Comparison of ENCODE assay signal across 11 cellular contexts in genomic region chr5:139708434-139708849, GRCh38.
DNase-seq lines count a peak whose midpoint lies in the region; ATAC-seq and TF ChIP-seq lines count a peak whose summit lies in the region.
"Had no signal": no experiment of that assay in that cellular context is flagged by ENCODE, and none has a peak within 500 bp of the region (broad histone marks: within the 10 kb centered on the region; RNA-seq: fewer than 3 reads in every experiment).

No MANE protein-coding gene starts in this region.

- H2BK5ac ChIP-seq in mesenchymal stem cell (ENCODE audit: low read depth, low read length, poor library complexity, severe bottlenecking) = no peak overlapping the region

- H3K9me3 ChIP-seq in T-helper 17 cell (ENCODE audit: control insufficient read depth, low read length, poor library complexity, severe bottlenecking) (no peaks in the 10 kb centered on the region), mesenchymal stem cell (ENCODE audit: control insufficient read depth, low read length) (no peaks in the 10 kb centered on the region), tibial artery (no peaks in the 10 kb centered on the region), PC-3 (ENCODE audit: low read length) (no peaks in the 10 kb centered on the region)
- H3K9me3 ChIP-seq: A549 had no signal

- peaks cover 0 to 4% of the 10 kb centered on the region in 2 experiments for H3K27me3 ChIP-seq in mesenchymal stem cell (ENCODE audit: control insufficient read depth in 1 of 2, insufficient read depth in 1 of 2, low read length in 2 of 2)
- no peaks in the 10 kb centered on the region for H3K27me3 ChIP-seq in tibial artery
- 0 out of 2 replicates have a peak, but pooled peaks cover 5% of the 10 kb centered on the region for H3K27me3 ChIP-seq in PC-3 (ENCODE audit: low read length)

- no peak overlapping the region for H3K23ac ChIP-seq in mesenchymal stem cell (ENCODE audit: low read length in 2 of 2)

- peak overlapping the region; percentile 85 for H2BK15ac ChIP-seq in mesenchymal stem cell (ENCODE audit: low read depth, poor library complexity, severe bottlenecking)

- peak overlapping the region; percentile 57 to 76 for H3K4ac ChIP-seq in mesenchymal stem cell (ENCODE audit: low read depth in 1 of 2, low read length in 2 of 2)

- peak overlapping the region; percentile 12 for H3K27ac Mint-ChIP-seq in activated naive CD4-positive, alpha-beta T cell treated with anti-CD3 and anti-CD28 coated beads, Interleukin-2, amount 50 U/mL, for 24 hours
- no peak overlapping the region for H3K27ac Mint-ChIP-seq in activated naive CD4-positive, alpha-beta T cell treated with anti-CD3 and anti-CD28 coated beads, Interleukin-2, amount 10 ng/mL, durations not matched to agents 7 days and 5 days
- H3K27ac Mint-ChIP-seq in T-helper 17 cell = peak overlapping the region; percentile 21
- H3K27ac Mint-ChIP-seq: stimulated activated naive CD8-positive, alpha-beta T cell treated with anti-CD3 and anti-CD28 coated beads, Interleukin-15, amount 100 ng/mL, for 72 hours had no signal

- H3K4me3 ChIP-seq in mesenchymal stem cell (ENCODE audit: insufficient read depth in 1 of 2, low read depth in 1 of 2, low read length in 2 of 2) (no peak overlapping the region), tibial artery (no peak overlapping the region), PC-3 (ENCODE audit: low read length) (no peak overlapping the region)
- H3K4me3 ChIP-seq: A549 had no signal

- no peaks in the 10 kb centered on the region for H3K9me2 ChIP-seq in PC-3 (replicated peaks; ENCODE audit: low read length)

- no peak for DNase-seq in activated naive CD4-positive, alpha-beta T cell treated with anti-CD3 and anti-CD28 coated beads, Interleukin-2, amount 10 ng/mL, durations not matched to agents 7 days and 5 days
- no peak for DNase-seq in T-helper 17 cell
- DNase-seq in mesenchymal stem cell = no peak
- DNase-seq in tibial artery = no peak
- no peak for DNase-seq in activated T-cell treated with anti-CD3 and anti-CD28 coated beads, Interleukin-2, amount 50 U/mL, for 1 hour
- DNase-seq in central memory CD4-positive, alpha-beta T cell = no peak
- DNase-seq in PC-3 = no peak
- DNase-seq: activated CD8-positive, alpha-beta T cell treated with anti-CD3 and anti-CD28 coated beads for 36 hours; stimulated activated naive CD8-positive, alpha-beta T cell treated with anti-CD3 and anti-CD28 coated beads, Interleukin-15, amount 100 ng/mL, for 72 hours had no signal

- peak overlapping the region; percentile 71 for H3K27ac ChIP-seq in mesenchymal stem cell (ENCODE audit: low read length, poor library complexity, severe bottlenecking)
- H3K27ac ChIP-seq in tibial artery = peak overlapping the region; percentile 75 to 81
- H3K27ac ChIP-seq in PC-3 (ENCODE audit: low read length) = no peak overlapping the region

- H3F3A ChIP-seq in PC-3 (ENCODE audit: low read length, unreplicated experiment) = no peaks in the 10 kb centered on the region

- ATAC-seq in T-helper 17 cell = no peak
- no peak for ATAC-seq in PC-3
- ATAC-seq: activated CD8-positive, alpha-beta T cell treated with anti-CD3 and anti-CD28 coated beads for 36 hours had no signal

- H2BK120ac ChIP-seq in mesenchymal stem cell (ENCODE audit: low read depth, low read length) = no peak overlapping the region

- CTCF ChIA-PET in activated naive CD4-positive, alpha-beta T cell treated with anti-CD3 and anti-CD28 coated beads, Interleukin-2, amount 10 ng/mL, durations not matched to agents 7 days and 5 days (lab: Charles Lee) = interaction anchor here (1.6 kb wide), 2 partner anchors 18 to 70 kb away, joined by 3 to 6 read pairs; no protein-coding TSS in a partner anchor
- CTCF ChIA-PET in PC-3 (lab: Charles Lee) = no interaction called here

- H3K18ac ChIP-seq in mesenchymal stem cell (ENCODE audit: low read depth in 1 of 2, low read length in 2 of 2) = peak overlapping the region; percentile 86 to 90

- no peaks in the 10 kb centered on the region for H3K79me1 ChIP-seq in mesenchymal stem cell (replicated peaks; ENCODE audit: low read length, poor library complexity, severe bottlenecking)

- H3K36me3 ChIP-seq in mesenchymal stem cell (ENCODE audit: control insufficient read depth in 1 of 2, insufficient read depth in 2 of 2, low read depth in 1 of 2, low read length in 2 of 2) (no peaks in the 10 kb centered on the region), tibial artery (no peaks in the 10 kb centered on the region), PC-3 (ENCODE audit: low read depth, low read length) (no peaks in the 10 kb centered on the region)

- 36% methylated on average over 3 of the region's 3 CpGs for WGBS in mesenchymal stem cell

- H4K8ac ChIP-seq in mesenchymal stem cell (ENCODE audit: low read length) = peak overlapping the region; percentile 82

- peak overlapping the region; percentile 72 for H2AK5ac ChIP-seq in mesenchymal stem cell (ENCODE audit: low read length, severe bottlenecking)

- H4K91ac ChIP-seq in mesenchymal stem cell (ENCODE audit: low read length) = peak overlapping the region; percentile 87

- BruUV-seq in PC-3 (replicated peaks; lab: Mats Ljungman, UMichigan) = no TSS peak

- no peaks in the 10 kb centered on the region for H3K79me2 ChIP-seq in PC-3 (ENCODE audit: low read length)

- no peak overlapping the region for H3K4me2 ChIP-seq in mesenchymal stem cell (ENCODE audit: low read length, poor library complexity, severe bottlenecking)
- H3K4me2 ChIP-seq in PC-3 (ENCODE audit: low read length) = no peak overlapping the region

- peaks cover 46% of the 10 kb centered on the region for H3K4me1 ChIP-seq in mesenchymal stem cell (ENCODE audit: control insufficient read depth, insufficient read depth, low read depth, low read length)
- H3K4me1 ChIP-seq in tibial artery = peaks cover 0 to 42% (median 37%) of the 10 kb centered on the region in 4 donors
- H3K4me1 ChIP-seq in PC-3 (ENCODE audit: insufficient read depth, low read length) = no peaks in the 10 kb centered on the region; the same call in 1 of the 2 replicates

- peaks cover 38% of the 10 kb centered on the region for H3K4me1 Mint-ChIP-seq in activated naive CD4-positive, alpha-beta T cell treated with anti-CD3 and anti-CD28 coated beads, Interleukin-2, amount 50 U/mL, for 24 hours
- H3K4me1 Mint-ChIP-seq in activated naive CD4-positive, alpha-beta T cell treated with anti-CD3 and anti-CD28 coated beads, Interleukin-2, amount 10 ng/mL, durations not matched to agents 7 days and 5 days = peaks cover 16% of the 10 kb centered on the region
- H3K4me1 Mint-ChIP-seq in T-helper 17 cell = peaks cover 25% of the 10 kb centered on the region

- H2AFZ ChIP-seq in mesenchymal stem cell (ENCODE audit: low read depth, low read length) (no peak overlapping the region), PC-3 (ENCODE audit: low read length) (no peak overlapping the region)

- H4K20me1 ChIP-seq in PC-3 (ENCODE audit: low read length) = no peaks in the 10 kb centered on the region

- H3K14ac ChIP-seq in mesenchymal stem cell (ENCODE audit: low read length in 2 of 2) = no peak overlapping the region

- H3K27me3 Mint-ChIP-seq in activated naive CD4-positive, alpha-beta T cell treated with anti-CD3 and anti-CD28 coated beads, Interleukin-2, amount 50 U/mL, for 24 hours = peaks cover 1% of the 10 kb centered on the region
- peaks cover 87% of the 10 kb centered on the region for H3K27me3 Mint-ChIP-seq in activated naive CD4-positive, alpha-beta T cell treated with anti-CD3 and anti-CD28 coated beads, Interleukin-2, amount 10 ng/mL, durations not matched to agents 7 days and 5 days
- peaks cover 23% of the 10 kb centered on the region for H3K27me3 Mint-ChIP-seq in T-helper 17 cell
- H3K27me3 Mint-ChIP-seq: activated CD8-positive, alpha-beta T cell treated with anti-CD3 and anti-CD28 coated beads for 36 hours; stimulated activated naive CD8-positive, alpha-beta T cell treated with anti-CD3 and anti-CD28 coated beads, Interleukin-15, amount 100 ng/mL, for 72 hours had no signal

- peak overlapping the region; percentile 69 to 73 for H2BK12ac ChIP-seq in mesenchymal stem cell (ENCODE audit: low read length in 2 of 2)

- H3K36me3 Mint-ChIP-seq in activated naive CD4-positive, alpha-beta T cell treated with anti-CD3 and anti-CD28 coated beads, Interleukin-2, amount 50 U/mL, for 24 hours = no peaks in the 10 kb centered on the region
- H3K36me3 Mint-ChIP-seq in activated naive CD4-positive, alpha-beta T cell treated with anti-CD3 and anti-CD28 coated beads, Interleukin-2, amount 10 ng/mL, durations not matched to agents 7 days and 5 days = no peaks in the 10 kb centered on the region
- H3K36me3 Mint-ChIP-seq in T-helper 17 cell (ENCODE audit: low read depth) = no peaks in the 10 kb centered on the region

- H3K4me3 Mint-ChIP-seq in activated naive CD4-positive, alpha-beta T cell treated with anti-CD3 and anti-CD28 coated beads, Interleukin-2, amount 50 U/mL, for 24 hours = no peak overlapping the region
- H3K4me3 Mint-ChIP-seq in activated naive CD4-positive, alpha-beta T cell treated with anti-CD3 and anti-CD28 coated beads, Interleukin-2, amount 10 ng/mL, durations not matched to agents 7 days and 5 days = no peak overlapping the region
- H3K4me3 Mint-ChIP-seq in T-helper 17 cell = no peak overlapping the region
- H3K4me3 Mint-ChIP-seq: activated CD8-positive, alpha-beta T cell treated with anti-CD3 and anti-CD28 coated beads for 36 hours had no signal

- intact Hi-C loops in tibial artery (cut with DNase I; ENCODE audit: low total_unique reads) (loop anchor here (10.0 kb wide), 1 partner anchor 514 kb away; the partner anchor contains the start of gene SIL1), PC-3 (cut with micrococcal nuclease) (no loop called here)

- POLR2A ChIA-PET in PC-3 (lab: Charles Lee; ENCODE audit: unreplicated experiment) = no interaction called here

- no peak for TF ChIP-seq CTCF in tibial artery (IDR thresholded peaks at IDR 0.05)
- no peak for TF ChIP-seq CTCF in PC-3 (conservative IDR thresholded peaks at IDR 0.05; ENCODE audit: low read depth, low read length)

- no peaks in the 10 kb centered on the region for H3K9me3 Mint-ChIP-seq in activated naive CD4-positive, alpha-beta T cell treated with anti-CD3 and anti-CD28 coated beads, Interleukin-2, amount 50 U/mL, for 24 hours
- H3K9me3 Mint-ChIP-seq in activated naive CD4-positive, alpha-beta T cell treated with anti-CD3 and anti-CD28 coated beads, Interleukin-2, amount 10 ng/mL, durations not matched to agents 7 days and 5 days = no peaks in the 10 kb centered on the region
- H3K9me3 Mint-ChIP-seq: activated CD8-positive, alpha-beta T cell treated with anti-CD3 and anti-CD28 coated beads for 36 hours; stimulated activated naive CD8-positive, alpha-beta T cell treated with anti-CD3 and anti-CD28 coated beads, Interleukin-15, amount 100 ng/mL, for 72 hours had no signal

- H3K9ac ChIP-seq in mesenchymal stem cell (ENCODE audit: low read length) (peak overlapping the region; percentile 14), PC-3 (ENCODE audit: low read length) (no peak overlapping the region)
